In the genomic region with DNA sequence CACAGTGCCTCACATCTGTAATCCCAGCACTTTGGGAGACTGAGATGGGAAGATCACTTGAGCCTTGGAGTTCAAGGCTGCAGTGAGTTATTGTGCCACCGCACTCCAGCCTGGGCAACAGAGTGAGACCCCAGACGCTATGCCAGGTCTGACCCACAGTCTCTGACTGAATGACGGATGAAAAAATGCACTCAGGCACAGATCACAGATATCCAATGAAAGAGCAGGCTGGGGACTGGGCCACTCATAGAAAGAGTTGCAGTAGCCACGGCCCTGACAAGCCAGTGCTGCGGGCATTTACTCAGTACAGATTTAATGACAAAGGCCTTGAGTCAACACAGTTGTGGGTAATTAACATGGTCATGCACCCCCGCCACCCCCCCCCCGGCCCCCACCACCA, we compare ENCODE assay signal across 21 cellular contexts.
"Had no signal": no experiment of that assay in that cellular context is flagged by ENCODE, and none has a peak within 500 bp of the region (broad histone marks: within the 10 kb centered on the region; RNA-seq: fewer than 3 reads in every experiment).

No MANE protein-coding gene starts in this region.

- ATAC-seq: activated CD4-positive, alpha-beta T cell treated with anti-CD3 and anti-CD28 coated beads for 36 hours; activated naive CD4-positive, alpha-beta T cell treated with anti-CD3 and anti-CD28 coated beads, Interleukin-2, amount 50 U/mL, for 72 hours; left ventricle myocardium superior; natural killer cell; right cardiac atrium had no signal

- H3K27me3 ChIP-seq: neutrophil, upper lobe of left lung had no signal

- H3K36me3 ChIP-seq: neutrophil, upper lobe of left lung had no signal

- H3K4me1 ChIP-seq: upper lobe of left lung had no signal

- H3K27ac ChIP-seq: neutrophil, skin epidermis, upper lobe of left lung, VCaP had no signal

- H3K9me3 ChIP-seq: neutrophil, upper lobe of left lung had no signal

- DNase-seq: activated CD4-positive, alpha-beta memory T cell treated with anti-CD3 and anti-CD28 coated beads for 36 hours; activated CD4-positive, alpha-beta T cell treated with anti-CD3 and anti-CD28 coated beads for 36 hours; activated gamma-delta T cell; activated T-cell treated with anti-CD3 and anti-CD28 coated beads, Interleukin-2, amount 50 U/mL, for 48 hours; effector CD8-positive, alpha-beta T cell; foreskin fibroblast; hypothalamus; kidney glomerular epithelial cell; left ventricle myocardium superior; mesendoderm; natural killer cell; right cardiac atrium; stimulated activated CD4-positive, alpha-beta T cell treated with anti-CD3 and anti-CD28 coated beads, Interleukin-4, amount 100 ng/mL, for 24 hours; stimulated activated naive CD4-positive, alpha-beta T cell; substantia nigra; upper lobe of left lung had no signal

- H3K4me3 Mint-ChIP-seq: activated CD4-positive, alpha-beta memory T cell treated with anti-CD3 and anti-CD28 coated beads for 36 hours; activated CD4-positive, alpha-beta T cell treated with anti-CD3 and anti-CD28 coated beads for 36 hours; brain; natural killer cell had no signal

- H3K27ac Mint-ChIP-seq: activated CD4-positive, alpha-beta memory T cell treated with anti-CD3 and anti-CD28 coated beads for 36 hours; activated CD4-positive, alpha-beta T cell treated with anti-CD3 and anti-CD28 coated beads for 36 hours; activated naive CD4-positive, alpha-beta T cell treated with anti-CD3 and anti-CD28 coated beads, Interleukin-2, amount 50 U/mL, for 72 hours; brain; natural killer cell had no signal

- H3K4me3 ChIP-seq: skin epidermis, upper lobe of left lung had no signal

- H3K36me3 Mint-ChIP-seq: activated CD4-positive, alpha-beta memory T cell treated with anti-CD3 and anti-CD28 coated beads for 36 hours; activated naive CD4-positive, alpha-beta T cell treated with anti-CD3 and anti-CD28 coated beads, Interleukin-2, amount 50 U/mL, for 72 hours; natural killer cell had no signal

- H3K4me1 Mint-ChIP-seq: activated CD4-positive, alpha-beta T cell treated with anti-CD3 and anti-CD28 coated beads for 36 hours had no signal

- H3K27me3 Mint-ChIP-seq: activated CD4-positive, alpha-beta memory T cell treated with anti-CD3 and anti-CD28 coated beads for 36 hours; activated CD4-positive, alpha-beta T cell treated with anti-CD3 and anti-CD28 coated beads for 36 hours; brain had no signal

- H3K9me3 Mint-ChIP-seq: activated CD4-positive, alpha-beta memory T cell treated with anti-CD3 and anti-CD28 coated beads for 36 hours; activated naive CD4-positive, alpha-beta T cell treated with anti-CD3 and anti-CD28 coated beads, Interleukin-2, amount 50 U/mL, for 72 hours; brain; natural killer cell had no signal
